Comparison of ENCODE assay signal across 1 cellular context in the genomic region with DNA sequence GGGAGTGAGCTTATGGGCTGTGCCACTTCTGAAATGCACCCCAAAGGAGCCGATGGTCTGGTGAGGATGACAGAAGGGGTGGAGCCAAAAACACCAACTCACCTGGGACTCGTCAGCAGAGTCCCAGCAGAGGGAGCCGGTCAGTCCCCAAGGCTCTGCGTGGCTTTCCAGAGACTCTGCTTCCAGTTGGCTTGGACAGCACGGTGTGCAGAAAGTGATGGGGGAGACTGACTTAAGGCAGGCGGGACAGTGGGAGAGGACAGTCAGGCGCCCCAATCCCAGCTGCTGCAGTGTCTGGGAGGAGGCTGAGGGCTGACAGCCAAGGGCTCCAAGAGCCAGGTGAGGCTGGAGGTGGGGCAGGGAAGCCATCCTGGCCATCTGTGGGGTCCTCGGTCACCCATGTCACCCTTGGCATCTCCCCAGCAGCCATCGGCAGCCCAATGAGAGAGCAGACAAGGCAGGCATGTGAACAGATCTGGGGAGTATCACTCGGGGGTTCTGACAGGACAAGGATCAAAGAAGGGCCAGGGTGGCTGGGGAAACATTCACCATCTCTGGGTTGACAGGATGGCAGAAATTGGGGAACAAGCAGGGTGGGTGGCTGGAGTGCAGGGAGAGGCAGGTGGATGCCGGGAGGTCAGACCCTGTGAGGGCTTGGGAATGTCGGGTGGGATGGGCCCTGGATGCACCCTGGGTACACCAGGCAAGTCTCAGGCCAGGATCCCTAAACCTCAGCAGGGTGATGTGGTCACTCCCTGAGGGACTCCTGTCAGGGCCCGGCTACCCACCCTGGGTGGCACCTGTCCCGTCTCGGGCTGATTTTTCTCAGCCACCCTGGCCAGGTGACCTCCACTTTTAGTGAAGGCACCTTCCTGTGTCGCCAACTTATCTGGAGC.
TF ChIP-seq lines count a peak whose summit lies in the region.

No MANE protein-coding gene starts in this region.

TF ChIP-seq in K562, 482 proteins besides CTCF, POLR2A, EP300 and RAD21:
- TF ChIP-seq PURB (CRISPR knock-in tag; IDR thresholded peaks at IDR 0.05; ENCODE audit: low read depth) (no peak), KLF16 (IDR thresholded peaks at IDR 0.05) (no peak)
